ENCODE assay signal across 24 cellular contexts in genomic region chr16:55035956-55036355, GRCh38.
DNase-seq lines count a peak whose midpoint lies in the region; ATAC-seq, FAIRE-seq and TF ChIP-seq lines count a peak whose summit lies in the region.
"Had no signal": no experiment of that assay in that cellular context is flagged by ENCODE, and none has a peak within 500 bp of the region (broad histone marks: within the 10 kb centered on the region; RNA-seq: fewer than 3 reads in every experiment).

No MANE protein-coding gene starts in this region.

- no peak overlapping the region for H3K9ac ChIP-seq in IMR-90 (ENCODE audit: low read depth, low read length)
- H3K9ac ChIP-seq: KMS-11 had no signal

- no peaks in the 10 kb centered on the region for H3K4me1 ChIP-seq in IMR-90 (ENCODE audit: control insufficient read depth, insufficient read depth, low read length)
- H3K4me1 ChIP-seq: BE2C, heart left ventricle, sigmoid colon had no signal

- POLR2A ChIA-PET in IMR-90 (lab: Charles Lee; ENCODE audit: unreplicated experiment): no interaction called here

- no peak overlapping the region for H2AK5ac ChIP-seq in IMR-90 (ENCODE audit: low read depth, low read length)

- no peak overlapping the region for H4K5ac ChIP-seq in IMR-90 (ENCODE audit: low read depth, low read length)

- H3K9me3 ChIP-seq in IMR-90 (ENCODE audit: control insufficient read depth, insufficient read depth, low read length): no peaks in the 10 kb centered on the region
- H3K9me3 ChIP-seq: BE2C, heart left ventricle, sigmoid colon had no signal

- no peak overlapping the region for H3K27ac ChIP-seq in IMR-90 (ENCODE audit: insufficient read depth, low read length)
- H3K27ac ChIP-seq: heart left ventricle, KMS-11, sigmoid colon had no signal

- WGBS in IMR-90 (ENCODE audit: extremely low coverage in 2 of 2, insufficient read length in 1 of 2), 2 experiments: no CpG with 5 or more reads among the region's 4 CpGs

- in situ Hi-C loops in IMR-90 (cut with MboI; ENCODE audit: low sequenced_read_pairs) (no loop called here), GM13977 (cut with MboI; ENCODE audit: low pct_unique_long_range_greater_than_20kb, low sequenced_read_pairs, unreplicated experiment) (no loop called here)

- H4K8ac ChIP-seq in IMR-90 (ENCODE audit: low read depth in 2 of 2, low read length in 2 of 2): no peak overlapping the region

- no TSS peak for BruUV-seq in IMR-90 (replicated peaks; lab: Mats Ljungman, UMichigan)

- no peak overlapping the region for H3K4me2 ChIP-seq in IMR-90 (ENCODE audit: low read depth, low read length)
- H3K4me2 ChIP-seq: KMS-11 had no signal

- dilution Hi-C loops in IMR-90 (cut with HindIII; ENCODE audit: low sequenced_read_pairs, unreplicated experiment): no loop called here

- CTCF ChIA-PET in IMR-90 (lab: Yijun Ruan, JAX): no interaction called here

- no peak overlapping the region for H2BK20ac ChIP-seq in IMR-90 (ENCODE audit: low read depth, low read length)

- no peaks in the 10 kb centered on the region for H3K79me1 ChIP-seq in IMR-90 (ENCODE audit: low read depth in 1 of 2, low read length in 2 of 2)

- ATAC-seq in IMR-90 (ENCODE audit: low read depth): no peak
- no peak for ATAC-seq in HG02759 (IDR thresholded peaks at IDR 0.05; ENCODE audit: unreplicated experiment)
- ATAC-seq: activated CD8-positive, alpha-beta memory T cell treated with anti-CD3 and anti-CD28 coated beads, Interleukin-2, amount 10 ng/mL, durations not matched to agents 7 days and 5 days; activated naive CD8-positive, alpha-beta T cell treated with anti-CD3 and anti-CD28 coated beads, Interleukin-2, amount 50 U/mL, for 24 hours; heart left ventricle had no signal

- H2AK9ac ChIP-seq in IMR-90 (replicated peaks; ENCODE audit: low read depth, low read length, poor library complexity): no peak overlapping the region

- H2BK120ac ChIP-seq in IMR-90 (ENCODE audit: low read depth, low read length): no peak overlapping the region

- intact Hi-C loops in IMR-90 (cut with micrococcal nuclease): no loop called here

- FAIRE-seq in bronchial epithelial cell (lab: Jason Lieb, UNC): no peak

- no peak for TF ChIP-seq POLR2A in IMR-90 (IDR thresholded peaks at IDR 0.05; ENCODE audit: low read depth, low read length)

- H4K91ac ChIP-seq in IMR-90 (ENCODE audit: insufficient read depth, low read depth, low read length): no peak overlapping the region

- no peaks in the 10 kb centered on the region for H4K20me1 ChIP-seq in IMR-90 (ENCODE audit: insufficient read depth, low read length)

- H3K9me1 ChIP-seq in IMR-90 (ENCODE audit: insufficient read depth, low read length): no peaks in the 10 kb centered on the region

- H3K14ac ChIP-seq in IMR-90 (replicated peaks; ENCODE audit: low read depth, low read length): no peak overlapping the region

- TF ChIP-seq CTCF in IMR-90 (conservative IDR thresholded peaks at IDR 0.05; ENCODE audit: low read depth, low read length) (no peak), bronchial epithelial cell (IDR thresholded peaks at IDR 0.05; ENCODE audit: insufficient read depth, low read length, severe bottlenecking) (no peak), GM13977 (IDR thresholded peaks at IDR 0.05; ENCODE audit: extremely low read depth, insufficient read depth, missing control alignments) (no peak)

- no peaks in the 10 kb centered on the region for H3K36me3 ChIP-seq in IMR-90 (ENCODE audit: control insufficient read depth, insufficient read depth, low read length)
- no peaks in the 10 kb centered on the region for H3K36me3 ChIP-seq in bronchial epithelial cell (ENCODE audit: control insufficient read depth, insufficient read depth, low read length)
- H3K36me3 ChIP-seq: BE2C, heart left ventricle, sigmoid colon had no signal

- H2BK5ac ChIP-seq in IMR-90 (ENCODE audit: low read depth, low read length, poor library complexity, severe bottlenecking): no peak overlapping the region

- DNase-seq in AG08396 (ENCODE audit: low spot score) (peak; percentile 45), IMR-90 (peak; percentile 5), bronchial epithelial cell (ENCODE audit: low read depth) (peak; percentile 14), myocyte (ENCODE audit: low read depth) (peak; percentile 68), NCI-H82 treated with DMSO at 0.1 percent for 48 hours (lab: John Stamatoyannopoulos, UW; ENCODE audit: unreplicated experiment) (no peak), NCI-H1417 treated with DMSO at 0.1 percent for 48 hours (lab: John Stamatoyannopoulos, UW) (no peak), GM13977 (ENCODE audit: low spot score) (no peak)
- DNase-seq: 8988T; activated CD4-positive, alpha-beta T cell treated with anti-CD3 and anti-CD28 coated beads, Interleukin-2, amount 50 U/mL, for 1 hour; activated CD8-positive, alpha-beta memory T cell treated with anti-CD3 and anti-CD28 coated beads, Interleukin-2, amount 10 ng/mL, durations not matched to agents 7 days and 5 days; activated naive CD8-positive, alpha-beta T cell treated with anti-CD3 and anti-CD28 coated beads, Interleukin-2, amount 50 U/mL, for 24 hours; activated T-cell treated with anti-CD3 and anti-CD28 coated beads, Interleukin-2, amount 50 U/mL, for 48 hours; BE2C; DMS153; heart left ventricle; mammary epithelial cell; MV-4-11; NCI-H1694 treated with DMSO at 0.1 percent for 48 hours; NCI-H524; NK-92 treated with Interleukin-12 subunit alpha and Interleukin-12 subunit beta, amount 100 ng/mL, for 24 hours; SIG-M5; sigmoid colon had no signal

- no peak overlapping the region for H3K4me3 ChIP-seq in IMR-90 (ENCODE audit: insufficient read depth, low read depth, low read length)
- H3K4me3 ChIP-seq in bronchial epithelial cell (ENCODE audit: low read depth, low read length): no peak overlapping the region
- H3K4me3 ChIP-seq: heart left ventricle, sigmoid colon had no signal

- no peak overlapping the region for H2BK15ac ChIP-seq in IMR-90 (ENCODE audit: low read depth, low read length)

- TF ChIP-seq RAD21 in IMR-90 (IDR thresholded peaks at IDR 0.05; ENCODE audit: low read length): no peak

- no peak overlapping the region for H2AFZ ChIP-seq in IMR-90 (replicated peaks; ENCODE audit: low read length, poor library complexity)

- H3K56ac ChIP-seq in IMR-90 (ENCODE audit: extremely low read depth, insufficient read depth, low read length): no peak overlapping the region

- H3K4ac ChIP-seq in IMR-90 (ENCODE audit: low read depth, low read length): no peak overlapping the region

- H3K18ac ChIP-seq in IMR-90 (ENCODE audit: low read depth, low read length): no peak overlapping the region

- no peak overlapping the region for H3K23ac ChIP-seq in IMR-90 (ENCODE audit: low read depth, low read length)

- H3K27me3 ChIP-seq in IMR-90 (ENCODE audit: control insufficient read depth, insufficient read depth, low read length) (no peaks in the 10 kb centered on the region), bronchial epithelial cell (ENCODE audit: control insufficient read depth, insufficient read depth, low read length) (no peaks in the 10 kb centered on the region)
- H3K27me3 ChIP-seq: BE2C had no signal

TF ChIP-seq in IMR-90, 13 proteins besides CTCF, POLR2A, EP300 and RAD21:
- TF ChIP-seq FOS (IDR thresholded peaks at IDR 0.05; ENCODE audit: low read depth, low read length) (no peak), BHLHE40 (IDR thresholded peaks at IDR 0.05; ENCODE audit: low read depth, low read length) (no peak), RCOR1 (IDR thresholded peaks at IDR 0.05; ENCODE audit: insufficient replicate concordance, low read length) (no peak), ELK1 (IDR thresholded peaks at IDR 0.05; ENCODE audit: borderline replicate concordance, low read depth, low read length) (no peak), CEBPB (IDR thresholded peaks at IDR 0.05; ENCODE audit: low read depth, low read length) (no peak), CHD1 (IDR thresholded peaks at IDR 0.05; ENCODE audit: low read depth, low read length) (no peak), MXI1 (IDR thresholded peaks at IDR 0.05; ENCODE audit: borderline replicate concordance, low read depth, low read length) (no peak), NFE2L2 (IDR thresholded peaks at IDR 0.05; ENCODE audit: low read depth, low read length) (no peak), SMC3 (IDR thresholded peaks at IDR 0.05; ENCODE audit: low read depth, low read length) (no peak), MAFK (IDR thresholded peaks at IDR 0.05; ENCODE audit: low read depth, low read length) (no peak), MAZ (IDR thresholded peaks at IDR 0.05; ENCODE audit: borderline replicate concordance, low read depth, low read length) (no peak), RFX5 (IDR thresholded peaks at IDR 0.05; ENCODE audit: low read depth, low read length) (no peak), USF2 (IDR thresholded peaks at IDR 0.05; ENCODE audit: low read depth, low read length) (no peak)

Comparison
In these comparisons a context has a peak if more than half of its experiments do, and no peak if none do; other contexts are left out.
1. DNase-seq: peak in AG08396 (single experiment), IMR-90 (single experiment), bronchial epithelial cell (single experiment) and myocyte (single experiment); none in NCI-H82 treated with DMSO at 0.1 percent for 48 hours (single experiment), NCI-H1417 treated with DMSO at 0.1 percent for 48 hours (single experiment) and GM13977 (single experiment).